1 cellular context compared by ENCODE assay signal in the genomic region with DNA sequence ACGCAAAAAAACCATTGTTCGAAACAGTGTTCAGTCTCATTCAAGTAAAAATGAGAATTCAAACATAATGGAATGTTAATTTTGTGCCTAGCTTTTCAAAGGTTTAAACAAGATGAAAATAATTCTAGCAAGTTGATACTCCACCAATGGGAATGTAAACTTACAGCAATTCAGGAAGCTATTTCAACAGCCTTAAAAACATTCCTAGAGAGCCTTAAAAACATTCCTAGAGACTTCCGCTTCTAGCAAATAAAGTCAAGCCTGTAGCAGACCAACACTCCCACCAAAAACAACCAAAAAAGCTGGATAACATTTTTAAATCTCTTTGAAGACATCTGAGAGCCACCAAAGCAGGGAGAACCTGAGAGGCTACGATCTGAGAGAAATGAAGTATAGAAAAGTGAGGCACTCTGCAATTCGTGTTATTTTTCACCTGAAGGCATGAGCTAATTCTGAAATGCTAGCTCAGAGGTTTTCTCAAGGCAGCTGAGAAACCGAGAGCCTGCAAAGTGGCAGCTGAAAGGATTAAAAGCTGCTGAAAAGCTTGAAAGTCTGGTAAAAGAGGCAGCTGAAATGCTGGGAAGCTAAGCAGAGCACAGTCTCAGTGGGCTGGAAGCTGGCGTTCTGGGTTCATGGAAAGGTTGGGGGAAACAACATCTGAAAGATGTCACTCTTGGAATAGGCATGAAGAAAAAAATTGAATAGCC.
TF ChIP-seq lines count a peak whose summit lies in the region.

No MANE protein-coding gene starts in this region.

TF ChIP-seq in IMR-90, 13 proteins besides CTCF, POLR2A, EP300 and RAD21:
- TF ChIP-seq, protein P1, sequence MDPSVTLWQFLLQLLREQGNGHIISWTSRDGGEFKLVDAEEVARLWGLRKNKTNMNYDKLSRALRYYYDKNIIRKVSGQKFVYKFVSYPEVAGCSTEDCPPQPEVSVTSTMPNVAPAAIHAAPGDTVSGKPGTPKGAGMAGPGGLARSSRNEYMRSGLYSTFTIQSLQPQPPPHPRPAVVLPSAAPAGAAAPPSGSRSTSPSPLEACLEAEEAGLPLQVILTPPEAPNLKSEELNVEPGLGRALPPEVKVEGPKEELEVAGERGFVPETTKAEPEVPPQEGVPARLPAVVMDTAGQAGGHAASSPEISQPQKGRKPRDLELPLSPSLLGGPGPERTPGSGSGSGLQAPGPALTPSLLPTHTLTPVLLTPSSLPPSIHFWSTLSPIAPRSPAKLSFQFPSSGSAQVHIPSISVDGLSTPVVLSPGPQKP (IDR thresholded peaks at IDR 0.05; ENCODE audit: borderline replicate concordance, low read depth, low read length): no peak
- TF ChIP-seq SMC3 (IDR thresholded peaks at IDR 0.05; ENCODE audit: low read depth, low read length) (no peak), MAZ (IDR thresholded peaks at IDR 0.05; ENCODE audit: borderline replicate concordance, low read depth, low read length) (no peak)
